2 cellular contexts compared by ENCODE assay signal in genomic region chr6:118299023-118299422, GRCh38.
TF ChIP-seq lines count a peak whose summit lies in the region.

No MANE protein-coding gene starts in this region.

TF ChIP-seq in IMR-90, 13 proteins besides CTCF, POLR2A, EP300 and RAD21 (continued from another document):
- TF ChIP-seq USF2 (IDR thresholded peaks at IDR 0.05; ENCODE audit: low read depth, low read length) (no peak), MAFK (IDR thresholded peaks at IDR 0.05; ENCODE audit: low read depth, low read length) (no peak), CEBPB (IDR thresholded peaks at IDR 0.05; ENCODE audit: low read depth, low read length) (0 out of 2 replicates have a peak, but pooled peaks have one; percentile 9)
TF ChIP-seq in IMR-90: peak in this region for 1.

TF ChIP-seq in SK-N-SH, 30 proteins besides CTCF, POLR2A, EP300 and RAD21 (continued from another document):
- TF ChIP-seq FOXM1 (IDR thresholded peaks at IDR 0.05; ENCODE audit: low read depth) = no peak
- no peak for TF ChIP-seq YY1 (IDR thresholded peaks at IDR 0.05; ENCODE audit: low read depth)
- no peak for TF ChIP-seq ELF1 (IDR thresholded peaks at IDR 0.05)
- TF ChIP-seq MXI1 (IDR thresholded peaks at IDR 0.05; ENCODE audit: low read depth, low read length) = no peak
- no peak for TF ChIP-seq PBX3 (IDR thresholded peaks at IDR 0.05)
- TF ChIP-seq EZH2phosphoT487 (IDR thresholded peaks at IDR 0.05; ENCODE audit: borderline replicate concordance, low read depth) = no peak
- TF ChIP-seq RFX5 (IDR thresholded peaks at IDR 0.05; ENCODE audit: low read length) = no peak
- TF ChIP-seq ZBTB33 (IDR thresholded peaks at IDR 0.05; ENCODE audit: borderline replicate concordance, low read depth) = no peak
- TF ChIP-seq FOXJ3 (CRISPR knock-in tag; IDR thresholded peaks at IDR 0.05) = no peak
- no peak for TF ChIP-seq FOSL2 (IDR thresholded peaks at IDR 0.05; ENCODE audit: borderline replicate concordance, low read depth)
TF ChIP-seq in SK-N-SH: peak in this region for 0.
